In genomic region chr14:91946313-91947195, GRCh38 we compare ENCODE assay signal across 8 cellular contexts. TPM values are rescaled to one million over a fixed set of nuclear protein-coding genes. Genes with fewer than 3 reads are reported as not detected.
DNase-seq lines count a peak whose midpoint lies in the region; ATAC-seq and TF ChIP-seq lines count a peak whose summit lies in the region.

No MANE protein-coding gene starts in this region.

- DNase-seq in WTC11 (ENCODE audit: low spot score), result no peak
- peak in 1 of 2 donors; percentile 45 for DNase-seq in cardiac muscle cell (ENCODE audit: low read depth in 1 of 2, low spot score in 1 of 2)
- DNase-seq in prostate gland (ENCODE audit: low spot score), result no peak
- DNase-seq in NCI-H1105 (lab: John Stamatoyannopoulos, UW), result no peak
- DNase-seq in NCI-H1092 (lab: John Stamatoyannopoulos, UW), result no peak

- peak overlapping the region; percentile 83 for H3K4me3 Mint-ChIP-seq in WTC11

- H3K27me3 Mint-ChIP-seq in WTC11 (ENCODE audit: low read depth), result peaks cover 39% of the 10 kb centered on the region

- 18% methylated on average over 20 of the region's 20 CpGs for WGBS in prostate gland

- no peaks in the 10 kb centered on the region for H3K9me3 Mint-ChIP-seq in WTC11

- H3K36me3 ChIP-seq in cardiac muscle cell (no peaks in the 10 kb centered on the region), prostate gland (no peaks in the 10 kb centered on the region)

- CTCF ChIA-PET in WTC11 (lab: Charles Lee), result interaction anchor here (0.7 to 1.8 kb wide), 4 partner anchors 35 to 160 kb away, joined by 3 to 11 read pairs (median 4); partner anchors contain the start of gene ATXN3

- H3K36me3 Mint-ChIP-seq in WTC11, result no peaks in the 10 kb centered on the region

- H3K27me3 ChIP-seq in cardiac muscle cell (peaks cover 40% of the 10 kb centered on the region), prostate gland (replicated peaks; ENCODE audit: insufficient read depth) (no peaks in the 10 kb centered on the region)

- peak overlapping the region; percentile 38; the same call in 1 of the 2 replicates for H3K4me3 ChIP-seq in GM08714 (ENCODE audit: low read length)
- H3K4me3 ChIP-seq in cardiac muscle cell, result peak overlapping the region; percentile 37
- peak overlapping the region; percentile 36 to 40 for H3K4me3 ChIP-seq in prostate gland

- H3K27ac ChIP-seq in cardiac muscle cell, result no peak overlapping the region
- peak overlapping the region; percentile 57 to 66 for H3K27ac ChIP-seq in prostate gland

- ATAC-seq in WTC11, result no peak
- no peak for ATAC-seq in GM19324 (IDR thresholded peaks at IDR 0.05; ENCODE audit: low FRiP score, unreplicated experiment)
- ATAC-seq in HG03280 (IDR thresholded peaks at IDR 0.05; ENCODE audit: unreplicated experiment), result no peak

- no peaks in the 10 kb centered on the region for H3K4me1 ChIP-seq in cardiac muscle cell (ENCODE audit: low read depth)
- no peaks in the 10 kb centered on the region for H3K4me1 ChIP-seq in prostate gland (replicated peaks)

- H3K9me3 ChIP-seq in cardiac muscle cell (ENCODE audit: low read depth) (no peaks in the 10 kb centered on the region), prostate gland (no peaks in the 10 kb centered on the region)

- H3K27ac Mint-ChIP-seq in WTC11, result no peak overlapping the region

- peaks cover 21% of the 10 kb centered on the region for H3K4me1 Mint-ChIP-seq in WTC11

- TF ChIP-seq CTCF in WTC11 (IDR thresholded peaks at IDR 0.05) (no peak), cardiac muscle cell (IDR thresholded peaks at IDR 0.05; ENCODE audit: low read depth, low read length) (no peak), prostate gland (IDR thresholded peaks at IDR 0.05) (no peak)

- POLR2A ChIA-PET in WTC11 (lab: Charles Lee), result no interaction called here

- TF ChIP-seq POLR2A in prostate gland (IDR thresholded peaks at IDR 0.05), result no peak

- intact Hi-C loops in prostate gland (cut with DNase I), result no loop called here

TF ChIP-seq in WTC11, 78 proteins besides CTCF, POLR2A, EP300 and RAD21:
- TF ChIP-seq ZNF121 (CRISPR knock-in tag; IDR thresholded peaks at IDR 0.05) (no peak), E2F4 (CRISPR knock-in tag; IDR thresholded peaks at IDR 0.05; ENCODE audit: borderline replicate concordance, low read depth) (no peak), KAT7 (CRISPR knock-in tag; IDR thresholded peaks at IDR 0.05; ENCODE audit: borderline replicate concordance) (no peak), ESRRA (CRISPR knock-in tag; IDR thresholded peaks at IDR 0.05; ENCODE audit: borderline replicate concordance) (no peak), GTF2I (CRISPR knock-in tag; conservative IDR thresholded peaks at IDR 0.05) (no peak), HMGA2 (CRISPR knock-in tag; IDR thresholded peaks at IDR 0.05) (no peak), ZNF317 (CRISPR knock-in tag; IDR thresholded peaks at IDR 0.05; ENCODE audit: borderline replicate concordance, low read depth) (no peak), E2F5 (CRISPR knock-in tag; IDR thresholded peaks at IDR 0.05) (no peak), ZNF219 (CRISPR knock-in tag; IDR thresholded peaks at IDR 0.05; ENCODE audit: borderline replicate concordance) (no peak), JUN (CRISPR knock-in tag; IDR thresholded peaks at IDR 0.05) (no peak), ATF3 (CRISPR knock-in tag; conservative IDR thresholded peaks at IDR 0.05) (no peak), ETV6 (CRISPR knock-in tag; IDR thresholded peaks at IDR 0.05) (no peak), GRHL2 (CRISPR knock-in tag; IDR thresholded peaks at IDR 0.05; ENCODE audit: insufficient replicate concordance, severe bottlenecking) (no peak), ZNF423 (CRISPR knock-in tag; IDR thresholded peaks at IDR 0.05) (no peak), NR3C1 (CRISPR knock-in tag; conservative IDR thresholded peaks at IDR 0.05; ENCODE audit: low read depth) (no peak), GABPB1 (CRISPR knock-in tag; IDR thresholded peaks at IDR 0.05) (no peak)

RNA-seq across cellular contexts. Expression of gene FBLN5, which starts 0.9 kb away (rescaled TPM):
- total RNA-seq in WTC11 (2021), result 2.7 to 4.0 TPM (median 3.6 TPM) in 3 replicates
- 0.74 and 0.88 TPM in 2 replicates for total RNA-seq in cardiac muscle cell
- polyA plus RNA-seq in cardiac muscle cell, result 1.6 and 1.9 TPM in 2 replicates
- 100 to 1,000 TPM in 1 of 2 donors, 10 to 100 TPM in 1; 12.5 to 125 TPM for total RNA-seq in prostate gland
